1 cellular context compared by ENCODE assay signal in genomic region chr18:58657494-58657893, GRCh38.
TF ChIP-seq lines count a peak whose summit lies in the region.

No MANE protein-coding gene starts in this region.

TF ChIP-seq in H1, 55 proteins besides CTCF, POLR2A, EP300 and RAD21:
- TF ChIP-seq EZH2 (IDR thresholded peaks at IDR 0.05; ENCODE audit: low read depth, low read length, severe bottlenecking) (no peak), BCL11A (IDR thresholded peaks at IDR 0.05; ENCODE audit: low read depth in 2 of 2, low read length in 2 of 2) (no peak), CHD1 (IDR thresholded peaks at IDR 0.05; ENCODE audit: low read depth, low read length) (no peak), RFX5 (IDR thresholded peaks at IDR 0.05; ENCODE audit: borderline replicate concordance, low read depth, low read length) (no peak), KDM4A (IDR thresholded peaks at IDR 0.05; ENCODE audit: low read depth, low read length, severe bottlenecking) (no peak), POU5F1 (IDR thresholded peaks at IDR 0.05; ENCODE audit: low read depth, low read length) (no peak), SIX5 (IDR thresholded peaks at IDR 0.05; ENCODE audit: low read depth, low read length) (no peak), JUND (IDR thresholded peaks at IDR 0.05; ENCODE audit: low read length) (no peak), SIN3A (conservative IDR thresholded peaks at IDR 0.05 in 1 of 2, IDR thresholded peaks at IDR 0.05 in 1 of 2; ENCODE audit: low read depth in 1 of 2, low read length in 2 of 2) (no peak), TBP (IDR thresholded peaks at IDR 0.05; ENCODE audit: low read depth, low read length) (no peak), BRCA1 (IDR thresholded peaks at IDR 0.05; ENCODE audit: low read depth, low read length) (no peak), RXRA (IDR thresholded peaks at IDR 0.05; ENCODE audit: insufficient read depth, low read depth, low read length) (no peak), HDAC2 (IDR thresholded peaks at IDR 0.05; ENCODE audit: borderline replicate concordance in 1 of 2, low read depth in 2 of 2, low read length in 2 of 2) (no peak), ATF2 (IDR thresholded peaks at IDR 0.05; ENCODE audit: low read length) (no peak), ATF3 (IDR thresholded peaks at IDR 0.05; ENCODE audit: insufficient read depth, low read depth, low read length) (no peak)
